Comparison of ENCODE assay signal across 23 cellular contexts in the genomic region with DNA sequence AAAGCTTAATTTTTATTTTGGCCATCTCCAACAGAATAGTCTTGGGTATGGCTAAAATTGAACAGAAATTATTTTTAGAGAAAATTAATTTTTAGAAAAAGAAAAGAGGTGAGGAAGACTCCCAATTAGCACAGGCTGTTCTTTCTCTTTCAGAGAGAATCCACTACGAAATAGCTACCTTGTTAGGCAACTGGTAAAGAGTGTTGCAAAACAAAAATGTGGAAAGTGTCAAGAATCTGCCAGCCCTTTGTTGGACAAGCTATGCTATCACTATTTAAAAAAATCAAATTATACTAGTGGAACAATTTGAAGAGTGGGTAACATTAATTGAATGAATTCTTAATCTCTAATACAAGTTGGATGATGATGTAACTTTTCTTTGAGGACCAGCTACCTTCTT.
"Had no signal": no experiment of that assay in that cellular context is flagged by ENCODE, and none has a peak within 500 bp of the region (broad histone marks: within the 10 kb centered on the region; RNA-seq: fewer than 3 reads in every experiment).

No MANE protein-coding gene starts in this region.

- ATAC-seq: effector memory CD8-positive, alpha-beta T cell; gastrocnemius medialis; heart right ventricle; left cardiac atrium; lower lobe of right lung; natural killer cell treated with Interleukin-12 subunit alpha and Interleukin-12 subunit beta and Interleukin-15 and Interleukin-18, amount 100 ng/mL, for 72 hours had no signal

- H3K27ac ChIP-seq: epithelial cell of prostate, esophagus muscularis mucosa, gastrocnemius medialis, heart right ventricle, left ventricle myocardium inferior, lower lobe of right lung, neural progenitor cell, ovary, right atrium auricular region, suprapubic skin, thyroid gland, upper lobe of left lung, uterus had no signal

- H3K4me3 Mint-ChIP-seq: dendritic cell treated with granulocyte-macrophage colony-stimulating factor and Interleukin-4, amounts not matched to agents 40 ng/mL and 50 ng/mL, for 4 days; effector memory CD8-positive, alpha-beta T cell; natural killer cell treated with Interleukin-12 subunit alpha and Interleukin-12 subunit beta and Interleukin-15 and Interleukin-18, amount 100 ng/mL, for 72 hours; neural progenitor cell had no signal

- H3K27ac Mint-ChIP-seq: dendritic cell treated with granulocyte-macrophage colony-stimulating factor and Interleukin-4, amounts not matched to agents 40 ng/mL and 50 ng/mL, for 4 days; effector memory CD8-positive, alpha-beta T cell; immature natural killer cell; natural killer cell treated with Interleukin-12 subunit alpha and Interleukin-12 subunit beta and Interleukin-15 and Interleukin-18, amount 100 ng/mL, for 72 hours; neural progenitor cell had no signal

- H3K9me3 Mint-ChIP-seq: dendritic cell treated with granulocyte-macrophage colony-stimulating factor and Interleukin-4, amounts not matched to agents 40 ng/mL and 50 ng/mL, for 4 days; effector memory CD8-positive, alpha-beta T cell; natural killer cell treated with Interleukin-12 subunit alpha and Interleukin-12 subunit beta and Interleukin-15 and Interleukin-18, amount 100 ng/mL, for 72 hours had no signal

- DNase-seq: effector memory CD8-positive, alpha-beta T cell; gastrocnemius medialis; heart right ventricle; immature natural killer cell; left cardiac atrium; left ventricle myocardium inferior; lower lobe of right lung; mesenchymal stem cell; midbrain; nucleus accumbens; ovary; stimulated activated CD4-positive, alpha-beta T cell treated with anti-CD3 and anti-CD28 coated beads, Interleukin-2, amount 100 ng/mL, for 48 hours; stimulated activated naive CD4-positive, alpha-beta T cell treated with Interleukin-2 at 50 U/mL for 16 hours; thyroid gland; upper lobe of left lung; uterus had no signal
